1 cellular context compared by ENCODE assay signal in genomic region chr2:238790126-238790820, GRCh38.
TF ChIP-seq lines count a peak whose summit lies in the region.

No MANE protein-coding gene starts in this region.

TF ChIP-seq in K562, 482 proteins besides CTCF, POLR2A, EP300 and RAD21 (continued from another document):
- no peak for TF ChIP-seq ZFP1 (CRISPR knock-in tag; IDR thresholded peaks at IDR 0.05)
